1 cellular context compared by ENCODE assay signal in genomic region chr17:48568499-48569259, GRCh38.
TF ChIP-seq lines count a peak whose summit lies in the region.

No MANE protein-coding gene starts in this region.

TF ChIP-seq in WTC11, 78 proteins besides CTCF, POLR2A, EP300 and RAD21 (continued from another document):
- TF ChIP-seq USF2 (CRISPR knock-in tag; IDR thresholded peaks at IDR 0.05), result peak; percentile 42
- TF ChIP-seq USF1 (CRISPR knock-in tag; IDR thresholded peaks at IDR 0.05), result peak; percentile 17; the same call in 1 of the 2 replicates
- TF ChIP-seq ZNF263 (CRISPR knock-in tag; IDR thresholded peaks at IDR 0.05; ENCODE audit: low read depth), result no peak
- no peak for TF ChIP-seq ERG (CRISPR knock-in tag; IDR thresholded peaks at IDR 0.05)
- no peak for TF ChIP-seq JUN (CRISPR knock-in tag; IDR thresholded peaks at IDR 0.05)
